8 cellular contexts compared by ENCODE assay signal in the genomic region with DNA sequence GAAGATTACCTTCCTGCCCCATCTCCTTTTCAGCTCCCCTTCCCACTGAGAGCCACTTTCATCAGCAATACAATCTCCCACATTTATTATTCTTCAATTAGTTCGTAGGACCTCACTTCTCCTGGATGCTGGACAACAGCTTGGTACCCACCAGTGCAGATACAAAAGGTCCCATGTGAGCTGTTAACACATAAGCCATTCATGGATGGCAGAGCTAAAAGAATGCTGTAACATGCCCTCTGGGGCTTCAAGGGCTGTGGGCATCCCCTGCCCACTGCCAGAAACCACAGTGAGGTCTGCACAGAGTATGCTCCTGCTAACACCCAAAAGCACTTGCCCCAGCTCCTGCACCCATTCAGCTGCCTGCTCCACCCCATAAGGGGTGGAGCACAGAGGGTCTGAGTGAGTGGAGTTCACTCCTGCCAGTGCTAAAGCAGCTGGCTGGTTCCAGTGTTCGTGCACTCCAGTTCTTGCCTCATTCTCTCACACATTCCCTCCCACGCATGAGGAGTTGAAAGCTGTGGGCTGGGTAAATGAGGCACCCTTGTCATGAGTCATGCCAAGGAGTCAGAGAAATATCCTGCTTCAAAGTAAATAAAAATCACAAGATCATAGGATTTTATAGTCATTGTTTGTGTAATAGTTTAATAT.
A peak's percentile ranks its signal among the peaks of the same experiment; 100 is the strongest.
DNase-seq lines count a peak whose midpoint lies in the region; ATAC-seq and TF ChIP-seq lines count a peak whose summit lies in the region.

No MANE protein-coding gene starts in this region.

- no peak for TF ChIP-seq POLR2A in gastroesophageal sphincter (IDR thresholded peaks at IDR 0.05)

- H3K27ac ChIP-seq in brain microvascular endothelial cell (no peak overlapping the region), gastroesophageal sphincter (no peak overlapping the region)

- H3K4me3 ChIP-seq in brain microvascular endothelial cell (ENCODE audit: low read depth, low read length) (no peak overlapping the region), gastroesophageal sphincter (no peak overlapping the region)

- H3K36me3 ChIP-seq in brain microvascular endothelial cell (replicated peaks) (no peaks in the 10 kb centered on the region), gastroesophageal sphincter (no peaks in the 10 kb centered on the region)

- peak; percentile 27 for DNase-seq in stimulated activated CD4-positive, alpha-beta T cell treated with anti-CD3 and anti-CD28 coated beads, Interleukin-15, amount 100 ng/mL, for 24 hours
- no peak for DNase-seq in stimulated activated CD4-positive, alpha-beta T cell treated with anti-CD3 and anti-CD28 coated beads, Interleukin-4, amount 100 ng/mL, for 4 hours
- DNase-seq in brain microvascular endothelial cell (peak; percentile 83), OCI-M2 (lab: John Stamatoyannopoulos, UW; ENCODE audit: unreplicated experiment) (no peak)
- peak; percentile 10 for DNase-seq in stimulated activated CD4-positive, alpha-beta T cell treated with anti-CD3 and anti-CD28 coated beads, Interleukin-4, amount 100 ng/mL, for 48 hours (ENCODE audit: low read depth in 2 of 2)

- in situ Hi-C loops in brain microvascular endothelial cell (cut with HindIII; ENCODE audit: low pct_ligation_motif_present, low sequenced_read_pairs), result no loop called here

- no peaks in the 10 kb centered on the region for H3K4me1 ChIP-seq in gastroesophageal sphincter

- no peak for TF ChIP-seq EP300 in gastroesophageal sphincter (IDR thresholded peaks at IDR 0.05)

- H3K27me3 ChIP-seq in brain microvascular endothelial cell (replicated peaks), result no peaks in the 10 kb centered on the region
- no peaks in the 10 kb centered on the region for H3K27me3 ChIP-seq in gastroesophageal sphincter

- ATAC-seq in HG03469 (IDR thresholded peaks at IDR 0.05; ENCODE audit: unreplicated experiment) (peak; percentile 85), GM19035 (IDR thresholded peaks at IDR 0.05; ENCODE audit: unreplicated experiment) (no peak), gastroesophageal sphincter (no peak)

- TF ChIP-seq CTCF in brain microvascular endothelial cell (IDR thresholded peaks at IDR 0.05; ENCODE audit: low read depth, low read length, missing control alignments) (no peak), gastroesophageal sphincter (IDR thresholded peaks at IDR 0.05) (no peak)

- H3K9me3 ChIP-seq in gastroesophageal sphincter, result no peaks in the 10 kb centered on the region

- 31 to 43% methylated on average over 3 of the region's 3 CpGs for WGBS in gastroesophageal sphincter (ENCODE audit: low coverage in 1 of 2), 2 donors

Comparison
In these comparisons a context has a peak if more than half of its experiments do, and no peak if none do; other contexts are left out.
1. DNase-seq: peak in stimulated activated CD4-positive, alpha-beta T cell treated with anti-CD3 and anti-CD28 coated beads, Interleukin-15, amount 100 ng/mL, for 24 hours (single experiment), brain microvascular endothelial cell (single experiment) and stimulated activated CD4-positive, alpha-beta T cell treated with anti-CD3 and anti-CD28 coated beads, Interleukin-4, amount 100 ng/mL, for 48 hours (2 of 2); none in stimulated activated CD4-positive, alpha-beta T cell treated with anti-CD3 and anti-CD28 coated beads, Interleukin-4, amount 100 ng/mL, for 4 hours (0 of 2) and OCI-M2 (single experiment).